8 cellular contexts compared by ENCODE assay signal in the genomic region with DNA sequence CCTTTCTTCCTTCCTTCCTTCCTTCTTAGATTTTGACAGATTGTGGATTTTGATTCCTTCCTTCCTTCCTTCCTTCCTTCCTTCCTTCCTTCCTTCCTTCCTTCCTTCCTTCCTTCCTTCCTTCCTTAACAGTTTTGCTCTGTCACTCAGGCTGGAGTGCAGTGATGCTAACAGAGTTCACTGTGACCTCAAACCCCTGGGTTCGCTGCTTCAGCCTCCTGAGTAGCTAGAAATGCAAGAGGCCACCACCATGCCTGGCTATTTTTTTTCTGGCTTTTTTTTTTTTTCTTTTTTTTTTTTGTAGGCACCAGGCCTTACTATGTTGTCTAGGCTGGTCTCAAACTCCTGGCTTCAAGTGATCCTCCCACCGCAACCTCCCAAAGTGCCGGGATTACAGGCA. TPM values are rescaled to one million over a fixed set of nuclear protein-coding genes. Genes with fewer than 3 reads are reported as not detected.
DNase-seq lines count a peak whose midpoint lies in the region; ATAC-seq and TF ChIP-seq lines count a peak whose summit lies in the region.
"Not testable (repeated sequence)": the region's sequence is repeated elsewhere in the genome, so short reads cannot be mapped to it uniquely, and the experiment has no call there.
"Had no signal": no experiment of that assay in that cellular context is flagged by ENCODE, and none has a peak within 500 bp of the region (broad histone marks: within the 10 kb centered on the region; RNA-seq: fewer than 3 reads in every experiment).

No MANE protein-coding gene starts in this region.

- H3K4me1 Mint-ChIP-seq in activated CD4-positive, alpha-beta memory T cell treated with anti-CD3 and anti-CD28 coated beads for 36 hours (ENCODE audit: low read depth) = peaks cover 31% of the 10 kb centered on the region
- H3K4me1 Mint-ChIP-seq in activated T-helper 2 cell treated with anti-CD3 and anti-CD28 coated beads, Interferon-gamma antibody, Interleukin-2, Interleukin-4, amounts not matched to agents 10 μg/mL and 5 μg/mL and 100 μg/mL, durations not matched to agents 14 hours and 24 hours and 36 hours (ENCODE audit: low read depth) = peaks cover 40% of the 10 kb centered on the region
- H3K4me1 Mint-ChIP-seq in activated naive CD8-positive, alpha-beta T cell treated with anti-CD3 and anti-CD28 coated beads, Interleukin-2, amount 50 U/mL, for 24 hours = peaks cover 34% of the 10 kb centered on the region
- H3K4me1 Mint-ChIP-seq in memory B cell = not testable (repeated sequence)

- peak overlapping the region; percentile 35; the same call in 1 of the 2 replicates for H3K27ac ChIP-seq in GM23248
- H3K27ac ChIP-seq in SK-N-SH (ENCODE audit: low read depth in 2 of 2, low read length in 1 of 2) = peak overlapping the region in 1 of 2 experiments; percentile 48; a peak in 2 of 4 replicates
- peak overlapping the region; percentile 80 for H3K27ac ChIP-seq in smooth muscle cell (ENCODE audit: low read depth)

- CTCF ChIA-PET in SK-N-SH (lab: Yijun Ruan, JAX) = not testable (repeated sequence)
- CTCF ChIA-PET in activated CD4-positive, alpha-beta memory T cell treated with anti-CD3 and anti-CD28 coated beads for 36 hours (lab: Charles Lee) = interaction anchor here (1.1 kb wide), 1 partner anchor 24 kb away, joined by 7 read pairs; no protein-coding TSS in a partner anchor

- not testable (repeated sequence) for H3K9me3 Mint-ChIP-seq in activated CD4-positive, alpha-beta memory T cell treated with anti-CD3 and anti-CD28 coated beads for 36 hours; memory B cell
- H3K9me3 Mint-ChIP-seq in activated T-helper 2 cell treated with anti-CD3 and anti-CD28 coated beads, Interferon-gamma antibody, Interleukin-2, Interleukin-4, amounts not matched to agents 10 μg/mL and 5 μg/mL and 100 μg/mL, durations not matched to agents 14 hours and 24 hours and 36 hours = peaks cover 23% of the 10 kb centered on the region
- peaks cover 22% of the 10 kb centered on the region for H3K9me3 Mint-ChIP-seq in activated naive CD8-positive, alpha-beta T cell treated with anti-CD3 and anti-CD28 coated beads, Interleukin-2, amount 50 U/mL, for 24 hours

- H3K27ac Mint-ChIP-seq in activated CD4-positive, alpha-beta memory T cell treated with anti-CD3 and anti-CD28 coated beads for 36 hours = peak overlapping the region; percentile 83
- H3K27ac Mint-ChIP-seq in activated T-helper 2 cell treated with anti-CD3 and anti-CD28 coated beads, Interferon-gamma antibody, Interleukin-2, Interleukin-4, amounts not matched to agents 10 μg/mL and 5 μg/mL and 100 μg/mL, durations not matched to agents 14 hours and 24 hours and 36 hours = peak overlapping the region; percentile 84
- H3K27ac Mint-ChIP-seq in activated naive CD8-positive, alpha-beta T cell treated with anti-CD3 and anti-CD28 coated beads, Interleukin-2, amount 50 U/mL, for 24 hours = peak overlapping the region; percentile 85
- H3K27ac Mint-ChIP-seq in memory B cell = peak overlapping the region; percentile 9

- not testable (repeated sequence) for H3K79me2 ChIP-seq in GM23248 (ENCODE audit: insufficient read depth); SK-N-SH (ENCODE audit: insufficient read depth); smooth muscle cell (ENCODE audit: low read depth)

- intact Hi-C loops in activated CD4-positive, alpha-beta memory T cell treated with anti-CD3 and anti-CD28 coated beads for 36 hours (cut with micrococcal nuclease) = loop anchor here (1.0 to 5.0 kb wide), 5 partner anchors 27 to 343 kb away; no protein-coding TSS in a partner anchor
- intact Hi-C loops in activated T-helper 2 cell treated with anti-CD3 and anti-CD28 coated beads, Interferon-gamma antibody, Interleukin-2, Interleukin-4, amounts not matched to agents 10 μg/mL and 5 μg/mL and 100 μg/mL, durations not matched to agents 14 hours and 24 hours and 36 hours (cut with micrococcal nuclease) = loop anchor here (1.0 to 2.0 kb wide), 4 partner anchors 24 to 56 kb away; no protein-coding TSS in a partner anchor

- in situ Hi-C loops in GM23248 (cut with MboI) = not testable (repeated sequence)

- H3K9ac ChIP-seq in GM23248; SK-N-SH; smooth muscle cell (ENCODE audit: low read depth): not testable (repeated sequence)

- H3K27me3 ChIP-seq in GM23248 (replicated peaks; ENCODE audit: insufficient read depth); SK-N-SH (ENCODE audit: insufficient read depth); smooth muscle cell (ENCODE audit: low read depth): not testable (repeated sequence)

- not testable (repeated sequence) for H3K9me3 ChIP-seq in GM23248 (ENCODE audit: low read depth); SK-N-SH; smooth muscle cell (replicated peaks; ENCODE audit: low read depth)

- POLR2A ChIA-PET in SK-N-SH (lab: Yijun Ruan, JAX) = not testable (repeated sequence)
- POLR2A ChIA-PET in activated CD4-positive, alpha-beta memory T cell treated with anti-CD3 and anti-CD28 coated beads for 36 hours (lab: Charles Lee) = interaction anchor here (1.0 to 1.6 kb wide), 4 partner anchors 31 to 56 kb away, joined by 4 to 6 read pairs (median 4); no protein-coding TSS in a partner anchor

- H3K4me3 Mint-ChIP-seq in activated CD4-positive, alpha-beta memory T cell treated with anti-CD3 and anti-CD28 coated beads for 36 hours; activated T-helper 2 cell treated with anti-CD3 and anti-CD28 coated beads, Interferon-gamma antibody, Interleukin-2, Interleukin-4, amounts not matched to agents 10 μg/mL and 5 μg/mL and 100 μg/mL, durations not matched to agents 14 hours and 24 hours and 36 hours (ENCODE audit: low read depth); memory B cell: not testable (repeated sequence)
- H3K4me3 Mint-ChIP-seq in activated naive CD8-positive, alpha-beta T cell treated with anti-CD3 and anti-CD28 coated beads, Interleukin-2, amount 50 U/mL, for 24 hours = peak overlapping the region; percentile 1

- not testable (repeated sequence) for H3K4me3 ChIP-seq in GM23248; SK-N-SH (ENCODE audit: low read depth in 2 of 2, low read length in 1 of 2); smooth muscle cell

- H3K4me2 ChIP-seq in GM23248 (ENCODE audit: unreplicated experiment) (peak overlapping the region; percentile 3), SK-N-SH (peak overlapping the region; percentile 5; the same call in 1 of the 2 replicates), smooth muscle cell (peak overlapping the region; percentile 56)

- not testable (repeated sequence) for H3K9me2 ChIP-seq in GM23248 (ENCODE audit: insufficient read depth); SK-N-SH

- not testable (repeated sequence) for H3K27me3 Mint-ChIP-seq in activated CD4-positive, alpha-beta memory T cell treated with anti-CD3 and anti-CD28 coated beads for 36 hours; activated T-helper 2 cell treated with anti-CD3 and anti-CD28 coated beads, Interferon-gamma antibody, Interleukin-2, Interleukin-4, amounts not matched to agents 10 μg/mL and 5 μg/mL and 100 μg/mL, durations not matched to agents 14 hours and 24 hours and 36 hours (ENCODE audit: low read depth); activated naive CD8-positive, alpha-beta T cell treated with anti-CD3 and anti-CD28 coated beads, Interleukin-2, amount 50 U/mL, for 24 hours; memory B cell

- TF ChIP-seq RAD21 in SK-N-SH (IDR thresholded peaks at IDR 0.05; ENCODE audit: low read length) = not testable (repeated sequence)

- not testable (repeated sequence) for H3K36me3 Mint-ChIP-seq in activated CD4-positive, alpha-beta memory T cell treated with anti-CD3 and anti-CD28 coated beads for 36 hours; activated naive CD8-positive, alpha-beta T cell treated with anti-CD3 and anti-CD28 coated beads, Interleukin-2, amount 50 U/mL, for 24 hours (ENCODE audit: low read depth); memory B cell
- H3K36me3 Mint-ChIP-seq in activated T-helper 2 cell treated with anti-CD3 and anti-CD28 coated beads, Interferon-gamma antibody, Interleukin-2, Interleukin-4, amounts not matched to agents 10 μg/mL and 5 μg/mL and 100 μg/mL, durations not matched to agents 14 hours and 24 hours and 36 hours (ENCODE audit: low read depth) = peaks cover 15% of the 10 kb centered on the region

- H3K4me1 ChIP-seq in GM23248 (ENCODE audit: insufficient read depth) = peaks cover 23% of the 10 kb centered on the region
- H3K4me1 ChIP-seq in SK-N-SH (ENCODE audit: control insufficient read depth in 1 of 2, insufficient read depth in 2 of 2, low read depth in 1 of 2, low read length in 1 of 2); smooth muscle cell (ENCODE audit: low read depth): not testable (repeated sequence)

- not testable (repeated sequence) for H4K20me1 ChIP-seq in GM23248 (ENCODE audit: insufficient read depth); SK-N-SH (ENCODE audit: insufficient read depth); smooth muscle cell (ENCODE audit: low read depth)

- not testable (repeated sequence) for ATAC-seq in activated naive CD8-positive, alpha-beta T cell treated with anti-CD3 and anti-CD28 coated beads, Interleukin-2, amount 50 U/mL, for 24 hours; memory B cell (ENCODE audit: low read depth)

- H3F3A ChIP-seq in GM23248 (ENCODE audit: insufficient read depth) = peaks cover 28% of the 10 kb centered on the region
- H3F3A ChIP-seq in SK-N-SH (replicated peaks; ENCODE audit: insufficient read depth); smooth muscle cell (ENCODE audit: low read depth): not testable (repeated sequence)

- TF ChIP-seq CTCF in SK-N-SH (IDR thresholded peaks at IDR 0.05); smooth muscle cell (IDR thresholded peaks at IDR 0.05; ENCODE audit: borderline replicate concordance, insufficient read depth, poor library complexity, severe bottlenecking): not testable (repeated sequence)

- TF ChIP-seq EP300 in SK-N-SH (IDR thresholded peaks at IDR 0.05; ENCODE audit: borderline replicate concordance in 1 of 2, low read depth in 1 of 2, low read length in 1 of 2) = not testable (repeated sequence)

- not testable (repeated sequence) for H2AFZ ChIP-seq in GM23248; SK-N-SH (ENCODE audit: low read depth); smooth muscle cell (ENCODE audit: low read depth)

- DNase-seq in GM23248; SK-N-SH; activated CD4-positive, alpha-beta memory T cell treated with anti-CD3 and anti-CD28 coated beads for 36 hours; activated T-helper 2 cell treated with anti-CD3 and anti-CD28 coated beads, Interferon-gamma antibody, Interleukin-2, Interleukin-4, amounts not matched to agents 10 μg/mL and 5 μg/mL and 100 μg/mL, durations not matched to agents 14 hours and 24 hours and 36 hours (ENCODE audit: low spot score); activated naive CD8-positive, alpha-beta T cell treated with anti-CD3 and anti-CD28 coated beads, Interleukin-2, amount 50 U/mL, for 24 hours; memory B cell (ENCODE audit: low spot score in 2 of 2); smooth muscle cell (lab: John Stamatoyannopoulos, UW; ENCODE audit: unreplicated experiment): not testable (repeated sequence)

- 99 to 100% methylated on average over 3 of the region's 3 CpGs for WGBS in GM23248 (ENCODE audit: low coverage in 1 of 2, low lambda C conversion rate in 2 of 2, missing lambda C conversion rate in 2 of 2), 2 experiments
- WGBS in SK-N-SH (ENCODE audit: low lambda C conversion rate) = 31% methylated on average over 3 of the region's 3 CpGs
- 69% methylated on average over 3 of the region's 3 CpGs for WGBS in smooth muscle cell (ENCODE audit: low lambda C conversion rate)

- H3K36me3 ChIP-seq in GM23248 (ENCODE audit: low read depth); SK-N-SH (replicated peaks in 1 of 2; ENCODE audit: control insufficient read depth in 1 of 2, insufficient read depth in 2 of 2, low read length in 1 of 2); smooth muscle cell (ENCODE audit: low read depth): not testable (repeated sequence)

RNA-seq across cellular contexts. Expression of a gene that starts 32.8 kb away (rescaled TPM):
- 50.3 and 53.1 TPM in 2 replicates for total RNA-seq in GM23248 (2014; rRNA removed; shearing (Covaris generic))
- polyA plus RNA-seq in GM23248 (2016; fragmentation: Nextera tagmentation; extraction: Ambion mirVana) (23.0 and 23.8 TPM in 2 replicates), SK-N-SH (2012; rRNA removed) (2.8 and 5.0 TPM in 2 replicates), smooth muscle cell (17.5 and 18.4 TPM in 2 replicates)
- polyA plus RNA-seq in SK-N-SH (2012; cell fraction: cytosol; rRNA removed) = 4.2 and 4.8 TPM in 2 replicates
- polyA plus RNA-seq in SK-N-SH (2012; cell fraction: nucleus; rRNA removed) = 0.79 and 1.9 TPM in 2 replicates
- 10 to 100 TPM; 78.0 to 82.3 TPM for total RNA-seq in activated CD4-positive, alpha-beta memory T cell treated with anti-CD3 and anti-CD28 coated beads for 36 hours
- total RNA-seq in activated T-helper 2 cell treated with anti-CD3 and anti-CD28 coated beads, Interferon-gamma antibody, Interleukin-2, Interleukin-4, amounts not matched to agents 10 μg/mL and 5 μg/mL and 100 μg/mL, durations not matched to agents 14 hours and 24 hours and 36 hours = 119 and 121 TPM in 2 replicates
- total RNA-seq in smooth muscle cell = 36.9 and 37.0 TPM in 2 replicates
- total RNA-seq: HT-29 had no signal

Comparison
In these comparisons a context has a peak if more than half of its experiments do, and no peak if none do; other contexts are left out.
1. H3K4me2 ChIP-seq: peak in every context shown above with its lines; median percentile 56 in smooth muscle cell; 5 in SK-N-SH; 3 in GM23248.
2. H3K27ac Mint-ChIP-seq: peak in every context shown above with its lines; median percentile 85 in activated naive CD8-positive, alpha-beta T cell treated with anti-CD3 and anti-CD28 coated beads, Interleukin-2, amount 50 U/mL, for 24 hours; 84 in activated T-helper 2 cell treated with anti-CD3 and anti-CD28 coated beads, Interferon-gamma antibody, Interleukin-2, Interleukin-4, amounts not matched to agents 10 μg/mL and 5 μg/mL and 100 μg/mL, durations not matched to agents 14 hours and 24 hours and 36 hours; 83 in activated CD4-positive, alpha-beta memory T cell treated with anti-CD3 and anti-CD28 coated beads for 36 hours; 9 in memory B cell.